In the genomic region with DNA sequence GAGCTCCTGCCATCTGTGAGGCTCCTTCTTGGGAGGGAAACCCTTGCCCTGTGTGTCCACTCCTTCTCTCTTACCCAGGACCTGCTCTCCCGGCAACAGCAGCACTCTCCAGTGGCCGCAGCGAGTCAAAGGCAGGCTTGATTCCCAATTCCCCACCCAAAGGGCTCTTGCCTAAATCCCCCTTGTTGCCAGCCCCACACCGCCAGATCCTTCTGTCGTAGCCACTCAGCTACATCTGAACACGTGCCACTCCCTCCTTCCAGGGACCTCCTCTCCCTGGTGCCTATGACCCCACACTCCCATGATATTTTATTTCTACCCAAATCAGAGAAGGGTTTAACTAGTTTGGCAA, we compare ENCODE assay signal across 17 cellular contexts. TPM values are rescaled to one million over a fixed set of nuclear protein-coding genes. Genes with fewer than 3 reads are reported as not detected.
A peak's percentile ranks its signal among the peaks of the same experiment; 100 is the strongest.
DNase-seq lines count a peak whose midpoint lies in the region; ATAC-seq and TF ChIP-seq lines count a peak whose summit lies in the region.
"Had no signal": no experiment of that assay in that cellular context is flagged by ENCODE, and none has a peak within 500 bp of the region (broad histone marks: within the 10 kb centered on the region; RNA-seq: fewer than 3 reads in every experiment).

No MANE protein-coding gene starts in this region.

- TF ChIP-seq EP300 in upper lobe of left lung (IDR thresholded peaks at IDR 0.05): no peak
- TF ChIP-seq EP300 in transverse colon (IDR thresholded peaks at IDR 0.05; ENCODE audit: low read depth): no peak

- no peak for TF ChIP-seq CTCF in right atrium auricular region (IDR thresholded peaks at IDR 0.05)
- no peak for TF ChIP-seq CTCF in nephron (IDR thresholded peaks at IDR 0.05; ENCODE audit: unreplicated experiment in 3 of 3)
- TF ChIP-seq CTCF in upper lobe of left lung (IDR thresholded peaks at IDR 0.05): no peak
- no peak for TF ChIP-seq CTCF in transverse colon (IDR thresholded peaks at IDR 0.05)

- DNase-seq in right atrium auricular region (ENCODE audit: low spot score) (no peak), Right ventricle myocardium superior (no peak), caudate nucleus (lab: John Stamatoyannopoulos, UW) (no peak), upper lobe of left lung (no peak), C1 segment of cervical spinal cord (lab: John Stamatoyannopoulos, UW) (no peak), transverse colon (no peak)
- DNase-seq: activated CD8-positive, alpha-beta memory T cell treated with anti-CD3 and anti-CD28 coated beads for 24 hours; central memory CD4-positive, alpha-beta T cell; DMS 273 treated with DMSO at 0.1 percent for 48 hours; GOT3; kidney; NCI-H1092; NCI-H226; stimulated activated CD4-positive, alpha-beta T cell treated with anti-CD3 and anti-CD28 coated beads, Interleukin-4, amount 100 ng/mL, for 4 hours; stimulated activated naive CD4-positive, alpha-beta T cell had no signal

- no peak overlapping the region for H3K4me3 Mint-ChIP-seq in nephron

- no peak for TF ChIP-seq POLR2A in upper lobe of left lung (IDR thresholded peaks at IDR 0.05)
- TF ChIP-seq POLR2A in transverse colon (IDR thresholded peaks at IDR 0.05): no peak

- peaks cover 58% of the 10 kb centered on the region for H3K36me3 Mint-ChIP-seq in nephron (ENCODE audit: low read depth)

- H3K27me3 ChIP-seq in right atrium auricular region (no peaks in the 10 kb centered on the region), upper lobe of left lung (no peaks in the 10 kb centered on the region), transverse colon (no peaks in the 10 kb centered on the region)

- no peaks in the 10 kb centered on the region for H3K9me3 Mint-ChIP-seq in nephron

- peak overlapping the region; percentile 14 to 20 for H3K27ac ChIP-seq in right atrium auricular region
- peak overlapping the region; percentile 55 for H3K27ac ChIP-seq in caudate nucleus (ENCODE audit: low read depth, low read length)
- H3K27ac ChIP-seq in upper lobe of left lung: peak overlapping the region; percentile 53 to 80 (median 68)
- no peak overlapping the region for H3K27ac ChIP-seq in transverse colon

- H3K4me3 ChIP-seq in right atrium auricular region (no peak overlapping the region), upper lobe of left lung (no peak overlapping the region), transverse colon (no peak overlapping the region)

- peaks cover 49% of the 10 kb centered on the region for H3K4me1 Mint-ChIP-seq in nephron

- WGBS in upper lobe of left lung, 2 donors: 96 to 97% methylated on average over 6 of the region's 6 CpGs
- WGBS in transverse colon (ENCODE audit: low coverage in 1 of 2), 2 donors: 92 to 94% methylated on average over 5 to 6 of the region's 6 CpGs

- intact Hi-C loops in Right ventricle myocardium superior (cut with DNase I): loop anchor here (10.0 kb wide), 2 partner anchors 307 to 437 kb away; no protein-coding TSS in a partner anchor
- intact Hi-C loops in transverse colon (cut with DNase I; ENCODE audit: low total_unique reads): no loop called here

- in situ Hi-C loops in transverse colon (cut with MboI; ENCODE audit: low pct_ligation_motif_present in 1 of 4, low pct_unique_long_range_greater_than_20kb in 1 of 4, low sequenced_read_pairs in 3 of 4): no loop called here

- H3K4me1 ChIP-seq in right atrium auricular region: peaks cover 0 to 42% of the 10 kb centered on the region in 2 donors
- H3K4me1 ChIP-seq in upper lobe of left lung: peaks cover 40 to 57% (median 52%) of the 10 kb centered on the region in 4 donors
- H3K4me1 ChIP-seq in transverse colon: peaks cover 0 to 12% (median 4%) of the 10 kb centered on the region in 4 donors

- no peaks in the 10 kb centered on the region for H3K27me3 Mint-ChIP-seq in nephron (ENCODE audit: low read depth)

- H3K27ac Mint-ChIP-seq in nephron: peak overlapping the region; percentile 18 to 66 (median 59)

- H3K36me3 ChIP-seq in right atrium auricular region: peaks cover 62% of the 10 kb centered on the region
- peaks cover 0 to 68% (median 26%) of the 10 kb centered on the region in 4 donors for H3K36me3 ChIP-seq in upper lobe of left lung
- peaks cover 0 to 53% (median 18%) of the 10 kb centered on the region in 4 donors for H3K36me3 ChIP-seq in transverse colon

- ATAC-seq in Right ventricle myocardium superior (ENCODE audit: poor library complexity) (no peak), upper lobe of left lung (ENCODE audit: low FRiP score in 2 of 2) (no peak), HG02678 (IDR thresholded peaks at IDR 0.05; ENCODE audit: unreplicated experiment) (no peak)

- H3K9me3 ChIP-seq in right atrium auricular region (no peaks in the 10 kb centered on the region), upper lobe of left lung (no peaks in the 10 kb centered on the region), transverse colon (no peaks in the 10 kb centered on the region)

RNA-seq across cellular contexts. Expression of a gene that starts 14.2 kb away (rescaled TPM):
- total RNA-seq in right atrium auricular region: 1 to 10 TPM; 3.7 to 7.7 TPM
- 4.2 TPM for total RNA-seq in Right ventricle myocardium superior
- total RNA-seq in upper lobe of left lung: 10 to 100 TPM; 25.2 to 71.4 (median 42.5) TPM
- 1 to 10 TPM; 1.6 to 9.4 (median 3.6) TPM for total RNA-seq in transverse colon

RNA-seq across cellular contexts. Expression of a gene that starts 50.0 kb away (rescaled TPM):
- 1 to 10 TPM; 1.8 to 5.5 TPM for total RNA-seq in right atrium auricular region
- 0.54 TPM for total RNA-seq in Right ventricle myocardium superior
- 10 to 100 TPM in 5 of 6 donors, 1 to 10 TPM in 1; 1.5 to 50.7 (median 20.5) TPM for total RNA-seq in upper lobe of left lung
- 10 to 100 TPM in 2 of 4 donors, 1 to 10 TPM in 2; 3.3 to 18.3 (median 9.7) TPM for total RNA-seq in transverse colon

Comparison
In these comparisons a context has a peak if more than half of its experiments do, and no peak if none do; other contexts are left out.
1. H3K27ac ChIP-seq: peak in right atrium auricular region (2 of 2), caudate nucleus (single experiment) and upper lobe of left lung (4 of 4); none in transverse colon (0 of 4).